Comparison of ENCODE assay signal across 29 cellular contexts in genomic region chr4:120353235-120353634, GRCh38.
"Had no signal": no experiment of that assay in that cellular context is flagged by ENCODE, and none has a peak within 500 bp of the region (broad histone marks: within the 10 kb centered on the region; RNA-seq: fewer than 3 reads in every experiment).

No MANE protein-coding gene starts in this region.

- H2AFZ ChIP-seq: hepatocyte had no signal

- H3K4me3 ChIP-seq: colonic mucosa, coronary artery, dorsolateral prefrontal cortex, esophagus muscularis mucosa, esophagus squamous epithelium, gastrocnemius medialis, gastroesophageal sphincter, heart left ventricle, heart right ventricle, hepatocyte had no signal

- H3K4me1 Mint-ChIP-seq: endodermal cell had no signal

- H3K27me3 ChIP-seq: colonic mucosa, dorsolateral prefrontal cortex, esophagus muscularis mucosa, esophagus squamous epithelium, foreskin keratinocyte, gastrocnemius medialis, gastroesophageal sphincter, heart left ventricle, heart right ventricle, hepatocyte had no signal

- H3K27ac Mint-ChIP-seq: dendritic cell treated with granulocyte-macrophage colony-stimulating factor and Interleukin-4, amounts not matched to agents 40 ng/mL and 50 ng/mL, for 4 days; effector memory CD8-positive, alpha-beta T cell; endodermal cell had no signal

- FAIRE-seq: endometrium, endothelial cell of umbilical vein, frontal cortex had no signal

- H3K27ac ChIP-seq: colonic mucosa, coronary artery, dorsolateral prefrontal cortex, epithelial cell of prostate, esophagus muscularis mucosa, esophagus squamous epithelium, foreskin keratinocyte, gastrocnemius medialis, gastroesophageal sphincter, heart left ventricle, heart right ventricle, hepatocyte had no signal

- H3K4me2 ChIP-seq: hepatocyte had no signal

- H3K9me3 ChIP-seq: colonic mucosa, esophagus muscularis mucosa, esophagus squamous epithelium, gastrocnemius medialis, gastroesophageal sphincter, heart left ventricle had no signal

- ATAC-seq: effector memory CD8-positive, alpha-beta T cell; esophagus mucosa; foreskin keratinocyte; gastrocnemius medialis; gastroesophageal sphincter; heart left ventricle; heart right ventricle had no signal

- H3K79me2 ChIP-seq: hepatocyte had no signal

- DNase-seq: colonic mucosa; cortex of kidney; dermis blood vessel endothelial cell; dorsolateral prefrontal cortex; effector CD4-positive, alpha-beta T cell; effector CD8-positive, alpha-beta T cell; effector memory CD4-positive, alpha-beta T cell; effector memory CD8-positive, alpha-beta T cell; endodermal cell; erythroblast; esophagus squamous epithelium; foreskin fibroblast; foreskin keratinocyte; foreskin melanocyte; gastrocnemius medialis; glutamatergic neuron; head of caudate nucleus; heart left ventricle; heart right ventricle had no signal

- H3K9me3 Mint-ChIP-seq: dendritic cell treated with granulocyte-macrophage colony-stimulating factor and Interleukin-4, amounts not matched to agents 40 ng/mL and 50 ng/mL, for 4 days; effector memory CD8-positive, alpha-beta T cell; endodermal cell had no signal

- H3K36me3 ChIP-seq: colonic mucosa, esophagus muscularis mucosa, esophagus squamous epithelium, gastrocnemius medialis, gastroesophageal sphincter, heart left ventricle, heart right ventricle had no signal

- H3K27me3 Mint-ChIP-seq: dendritic cell treated with granulocyte-macrophage colony-stimulating factor and Interleukin-4, amounts not matched to agents 40 ng/mL and 50 ng/mL, for 4 days; effector memory CD8-positive, alpha-beta T cell had no signal

- H3K4me3 Mint-ChIP-seq: dendritic cell treated with granulocyte-macrophage colony-stimulating factor and Interleukin-4, amounts not matched to agents 40 ng/mL and 50 ng/mL, for 4 days; effector memory CD8-positive, alpha-beta T cell; endodermal cell had no signal

- H3K4me1 ChIP-seq: colonic mucosa, esophagus muscularis mucosa, esophagus squamous epithelium, foreskin keratinocyte, gastrocnemius medialis, gastroesophageal sphincter, heart left ventricle, heart right ventricle had no signal
